Comparison of ENCODE assay signal across 1 cellular context in genomic region chr4:13427599-13428325, GRCh38.
A peak's percentile ranks its signal among the peaks of the same experiment; 100 is the strongest.
TF ChIP-seq lines count a peak whose summit lies in the region.

No MANE protein-coding gene starts in this region.

TF ChIP-seq in K562, 482 proteins besides CTCF, POLR2A, EP300 and RAD21 (continued from another document and continues in another):
- TF ChIP-seq CHD7 (IDR thresholded peaks at IDR 0.05; ENCODE audit: low read depth, low read length) (no peak), SIX5 (IDR thresholded peaks at IDR 0.05; ENCODE audit: borderline replicate concordance in 1 of 2, insufficient read depth in 1 of 2, low read depth in 1 of 2, low read length in 2 of 2) (no peak), POLR2H (tag; IDR thresholded peaks at IDR 0.05; ENCODE audit: low read depth) (no peak), SOX6 (IDR thresholded peaks at IDR 0.05) (peak; percentile 83), ZNF79 (CRISPR knock-in tag; IDR thresholded peaks at IDR 0.05; ENCODE audit: low read depth) (no peak), HOMEZ (CRISPR knock-in tag; IDR thresholded peaks at IDR 0.05) (no peak), GATA2 (CRISPR knock-in tag; IDR thresholded peaks at IDR 0.05) (0 out of 2 replicates have a peak, but pooled peaks have one; percentile 18), PURB (CRISPR knock-in tag; IDR thresholded peaks at IDR 0.05; ENCODE audit: low read depth) (no peak), TAL1 (IDR thresholded peaks at IDR 0.05) (peak; percentile 56; the same call in 1 of the 2 replicates), CREBBP (IDR thresholded peaks at IDR 0.05; ENCODE audit: low read depth, low read length) (no peak), RNF219 (CRISPR knock-in tag; IDR thresholded peaks at IDR 0.05) (no peak), THRB (CRISPR knock-in tag; conservative IDR thresholded peaks at IDR 0.05) (no peak), ARID1B (IDR thresholded peaks at IDR 0.05) (peak; percentile 67), E2F1 (CRISPR knock-in tag; IDR thresholded peaks at IDR 0.05) (no peak), ZNF274 (IDR thresholded peaks at IDR 0.05; ENCODE audit: borderline replicate concordance, low read depth, low read length) (no peak), MTA2 (IDR thresholded peaks at IDR 0.05; ENCODE audit: low read depth) (0 out of 2 replicates have a peak, but pooled peaks have one; percentile 29), XRCC5 (IDR thresholded peaks at IDR 0.05; ENCODE audit: low read depth, low read length) (no peak), ZNF583 (CRISPR knock-in tag; IDR thresholded peaks at IDR 0.05) (no peak), XRCC4 (IDR thresholded peaks at IDR 0.05; ENCODE audit: extremely low read depth, insufficient read depth, insufficient read length) (no peak), ZNF140 (CRISPR knock-in tag; IDR thresholded peaks at IDR 0.05) (no peak), LEF1 (IDR thresholded peaks at IDR 0.05) (no peak), HBP1 (CRISPR knock-in tag; IDR thresholded peaks at IDR 0.05) (no peak), RERE (CRISPR knock-in tag; IDR thresholded peaks at IDR 0.05; ENCODE audit: borderline replicate concordance) (no peak), ILF3 (IDR thresholded peaks at IDR 0.05; ENCODE audit: borderline replicate concordance) (no peak), RBM22 (IDR thresholded peaks at IDR 0.05; ENCODE audit: low read depth, low read length, poor library complexity, severe bottlenecking) (no peak), KHSRP (IDR thresholded peaks at IDR 0.05) (no peak), TRIM28 (IDR thresholded peaks at IDR 0.05) (no peak)
